Comparison of ENCODE assay signal across 28 cellular contexts in genomic region chr11:79040348-79040747, GRCh38.
DNase-seq lines count a peak whose midpoint lies in the region; ATAC-seq, FAIRE-seq and TF ChIP-seq lines count a peak whose summit lies in the region.
"Had no signal": no experiment of that assay in that cellular context is flagged by ENCODE, and none has a peak within 500 bp of the region (broad histone marks: within the 10 kb centered on the region; RNA-seq: fewer than 3 reads in every experiment).

No MANE protein-coding gene starts in this region.

- POLR2A ChIA-PET in SK-N-SH (lab: Yijun Ruan, JAX) = no interaction called here

- TF ChIP-seq RAD21 in SK-N-SH (IDR thresholded peaks at IDR 0.05; ENCODE audit: low read length) = no peak

- H3K79me2 ChIP-seq in SK-N-SH (ENCODE audit: insufficient read depth) = no peaks in the 10 kb centered on the region

- no peaks in the 10 kb centered on the region for H3F3A ChIP-seq in SK-N-SH (replicated peaks; ENCODE audit: insufficient read depth)

- H2AFZ ChIP-seq in SK-N-SH (ENCODE audit: low read depth) = no peak overlapping the region

- H3K9me2 ChIP-seq in SK-N-SH = no peaks in the 10 kb centered on the region

- H3K4me3 ChIP-seq in SK-N-SH (ENCODE audit: low read depth in 2 of 2, low read length in 1 of 2) = no peak overlapping the region
- H3K4me3 ChIP-seq: BLaER1, gastroesophageal sphincter, left ventricle myocardium inferior, SK-N-MC, suprapubic skin had no signal

- peaks cover 0 to 28% of the 10 kb centered on the region in 2 experiments; a peak in 2 of 4 replicates for H3K4me1 ChIP-seq in SK-N-SH (ENCODE audit: control insufficient read depth in 1 of 2, insufficient read depth in 2 of 2, low read depth in 1 of 2, low read length in 1 of 2)
- H3K4me1 ChIP-seq: BLaER1, gastroesophageal sphincter, left ventricle myocardium inferior had no signal

- no peak for TF ChIP-seq EP300 in SK-N-SH (IDR thresholded peaks at IDR 0.05; ENCODE audit: borderline replicate concordance in 1 of 2, low read depth in 1 of 2, low read length in 1 of 2)

- 73% methylated on average over 1 of the region's 1 CpG for WGBS in SK-N-SH (ENCODE audit: low lambda C conversion rate)

- H3K4me2 ChIP-seq in SK-N-SH = no peak overlapping the region
- H3K4me2 ChIP-seq: BLaER1 had no signal

- no peaks in the 10 kb centered on the region for H3K36me3 ChIP-seq in SK-N-SH (replicated peaks in 1 of 2; ENCODE audit: control insufficient read depth in 1 of 2, insufficient read depth in 2 of 2, low read length in 1 of 2)
- H3K36me3 ChIP-seq: BLaER1, gastroesophageal sphincter, left ventricle myocardium inferior, suprapubic skin had no signal

- ATAC-seq in SK-N-SH treated with all-trans-retinoic acid at 6 μM for 48 hours (no peak), HG03135 (IDR thresholded peaks at IDR 0.05; ENCODE audit: unreplicated experiment) (no peak)
- ATAC-seq: gastroesophageal sphincter; natural killer cell; stimulated activated effector memory CD8-positive, alpha-beta T cell treated with anti-CD3 and anti-CD28 coated beads, Interleukin-12 subunit alpha, Interleukin-12 subunit beta, amount 100 ng/mL, for 72 hours; WTC11 had no signal

- peak overlapping the region in 1 of 2 experiments; percentile 28; a peak in 1 of 4 replicates for H3K27ac ChIP-seq in SK-N-SH (ENCODE audit: low read depth in 2 of 2, low read length in 1 of 2)
- H3K27ac ChIP-seq: BLaER1, gastroesophageal sphincter, left ventricle myocardium inferior, SK-N-MC, suprapubic skin had no signal

- no peaks in the 10 kb centered on the region for H3K27me3 ChIP-seq in SK-N-SH (ENCODE audit: insufficient read depth)
- H3K27me3 ChIP-seq: BLaER1, gastroesophageal sphincter, suprapubic skin had no signal

- FAIRE-seq in urothelium cell line (lab: Jason Lieb, UNC) = no peak
- FAIRE-seq: A204.1, GM12891, GM19239, islet of Langerhans had no signal

- CTCF ChIA-PET in SK-N-SH (lab: Yijun Ruan, JAX) = interaction anchor here (0.7 to 1.9 kb wide), 4 partner anchors 9 to 395 kb away, joined by 3 to 6 read pairs (median 3); no protein-coding TSS in a partner anchor

- no peak for TF ChIP-seq CTCF in SK-N-SH (IDR thresholded peaks at IDR 0.05)

- DNase-seq in SK-N-SH = no peak
- peak; percentile 67 for DNase-seq in amniotic epithelial cell (ENCODE audit: low read depth)
- peak; percentile 6 for DNase-seq in fibroblast of the conjunctiva (ENCODE audit: low read depth)
- DNase-seq in urothelium cell line (ENCODE audit: low spot score) = peak; percentile 26
- DNase-seq in NCI-H345 (lab: John Stamatoyannopoulos, UW) = no peak
- no peak for DNase-seq in NOMO-1 (lab: John Stamatoyannopoulos, UW; ENCODE audit: unreplicated experiment in 2 of 2)
- DNase-seq: activated CD4-positive, alpha-beta T cell treated with anti-CD3 and anti-CD28 coated beads, Interleukin-2, amount 50 U/mL, for 1 hour; COR-L47; DND-41; hypothalamus; left ventricle myocardium inferior; midbrain; natural killer cell; NCI-H1105 treated with DMSO at 0.1 percent for 48 hours; NCI-H526; stimulated activated CD4-positive, alpha-beta T cell treated with anti-CD3 and anti-CD28 coated beads, Interleukin-2, amount 100 ng/mL, for 48 hours had no signal

- no peak overlapping the region for H3K9ac ChIP-seq in SK-N-SH
- H3K9ac ChIP-seq: BLaER1 had no signal

- H4K20me1 ChIP-seq in SK-N-SH (ENCODE audit: insufficient read depth) = no peaks in the 10 kb centered on the region

- H3K9me3 ChIP-seq in SK-N-SH = no peaks in the 10 kb centered on the region
- H3K9me3 ChIP-seq: BLaER1, gastroesophageal sphincter, left ventricle myocardium inferior, suprapubic skin had no signal

TF ChIP-seq in SK-N-SH, 30 proteins besides CTCF, POLR2A, EP300 and RAD21 (continues in another document):
- TF ChIP-seq REST (IDR thresholded peaks at IDR 0.05; ENCODE audit: low read depth, low read length) (no peak), MXI1 (IDR thresholded peaks at IDR 0.05; ENCODE audit: low read depth, low read length) (no peak), IRF3 (IDR thresholded peaks at IDR 0.05; ENCODE audit: low read depth, low read length) (no peak), NRF1 (IDR thresholded peaks at IDR 0.05; ENCODE audit: low read depth, low read length) (no peak), FOXM1 (IDR thresholded peaks at IDR 0.05; ENCODE audit: low read depth) (no peak), RFX5 (IDR thresholded peaks at IDR 0.05; ENCODE audit: low read length) (no peak), RCOR1 (IDR thresholded peaks at IDR 0.05; ENCODE audit: low read length) (no peak), JUND (IDR thresholded peaks at IDR 0.05) (0 out of 2 replicates have a peak, but pooled peaks have one; percentile 12)

TF ChIP-seq in SK-N-SH treated with all-trans-retinoic acid at 6 μM for 48 hours, 23 proteins besides CTCF, POLR2A, EP300 and RAD21:
- TF ChIP-seq CSRNP3 (CRISPR knock-in tag; IDR thresholded peaks at IDR 0.05) (no peak), ZC3H10 (CRISPR knock-in tag; IDR thresholded peaks at IDR 0.05) (no peak), TSHZ2 (CRISPR knock-in tag; IDR thresholded peaks at IDR 0.05) (no peak), CREB5 (CRISPR knock-in tag; IDR thresholded peaks at IDR 0.05; ENCODE audit: low read depth) (no peak), PPARA (CRISPR knock-in tag; IDR thresholded peaks at IDR 0.05; ENCODE audit: borderline replicate concordance) (no peak), ZFP3 (CRISPR knock-in tag; IDR thresholded peaks at IDR 0.05) (no peak), ZNF8 (CRISPR knock-in tag; IDR thresholded peaks at IDR 0.05) (no peak), BACH2 (CRISPR knock-in tag; IDR thresholded peaks at IDR 0.05; ENCODE audit: borderline replicate concordance) (no peak), CSDC2 (CRISPR knock-in tag; IDR thresholded peaks at IDR 0.05) (no peak), POU6F1 (CRISPR knock-in tag; IDR thresholded peaks at IDR 0.05; ENCODE audit: borderline replicate concordance, low read depth) (no peak), ZFP30 (CRISPR knock-in tag; IDR thresholded peaks at IDR 0.05) (no peak)

Comparison
In these comparisons a context has a peak if more than half of its experiments do, and no peak if none do; other contexts are left out.
1. DNase-seq: peak in amniotic epithelial cell (single experiment), fibroblast of the conjunctiva (single experiment) and urothelium cell line (single experiment); none in SK-N-SH (single experiment), NCI-H345 (single experiment) and NOMO-1 (0 of 2).